In genomic region chr13:99314640-99315176, GRCh38 we compare ENCODE assay signal across 1 cellular context.
TF ChIP-seq lines count a peak whose summit lies in the region.

No MANE protein-coding gene starts in this region.

TF ChIP-seq in HCT116, 20 proteins besides CTCF, POLR2A, EP300 and RAD21 (continued from another document):
- TF ChIP-seq REST (IDR thresholded peaks at IDR 0.05; ENCODE audit: low read depth), result no peak
- TF ChIP-seq YY1 (IDR thresholded peaks at IDR 0.05; ENCODE audit: extremely low read depth, insufficient replicate concordance, low read depth, low read length), result no peak
- TF ChIP-seq ZBTB33 (IDR thresholded peaks at IDR 0.05; ENCODE audit: extremely low read depth, insufficient replicate concordance, low read length), result no peak
- no peak for TF ChIP-seq EZH2phosphoT487 (IDR thresholded peaks at IDR 0.05; ENCODE audit: borderline replicate concordance)
- peak; percentile 95 for TF ChIP-seq EGR1 (IDR thresholded peaks at IDR 0.05; ENCODE audit: low read depth)
- TF ChIP-seq JUND (IDR thresholded peaks at IDR 0.05), result peak; percentile 74
- TF ChIP-seq ZFX (IDR thresholded peaks at IDR 0.05), result no peak
